Comparison of ENCODE assay signal across 25 cellular contexts in the genomic region with DNA sequence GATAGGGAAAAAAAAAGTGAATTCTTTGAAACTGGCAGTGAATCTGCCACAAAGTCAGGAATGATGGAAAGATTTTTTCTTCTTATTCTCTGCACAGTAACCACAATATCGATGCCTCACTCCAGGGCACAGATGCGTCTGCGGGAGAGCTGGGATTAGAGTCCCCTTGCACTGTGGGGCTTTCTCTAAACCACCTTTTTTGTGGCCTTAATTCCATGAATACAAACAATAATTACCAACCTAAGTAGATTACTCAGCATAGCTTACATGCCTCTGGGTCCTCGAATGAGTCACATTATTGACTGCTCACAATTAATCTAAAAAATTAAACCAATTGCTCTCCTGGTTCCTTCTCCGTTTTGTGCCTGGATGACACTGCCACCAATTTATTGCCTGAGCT.
DNase-seq lines count a peak whose midpoint lies in the region; ATAC-seq and TF ChIP-seq lines count a peak whose summit lies in the region.
"Had no signal": no experiment of that assay in that cellular context is flagged by ENCODE, and none has a peak within 500 bp of the region (broad histone marks: within the 10 kb centered on the region; RNA-seq: fewer than 3 reads in every experiment).

No MANE protein-coding gene starts in this region.

- no peak overlapping the region for H2AFZ ChIP-seq in neural progenitor cell (replicated peaks)
- H2AFZ ChIP-seq: hepatocyte had no signal

- H3K27ac Mint-ChIP-seq in brain (peak overlapping the region in 3 of 5 experiments; percentile 6 to 86 (median 7)), neural progenitor cell (peak overlapping the region; percentile 5), HFFc6 (no peak overlapping the region)
- H3K27ac Mint-ChIP-seq in stimulated activated memory B cell treated with anti-CD40 and anti-IgM and Interleukin-4, amounts not matched to agents 10 μg/mL and 1 μg/mL and 100 μg/mL, for 72 hours = no peak overlapping the region
- H3K27ac Mint-ChIP-seq: CD8-positive, alpha-beta T cell; mesothelial cell of epicardium; naive thymus-derived CD8-positive, alpha-beta T cell; stimulated activated naive CD8-positive, alpha-beta T cell treated with anti-CD3 and anti-CD28 coated beads, Interleukin-15, Interleukin-2, amounts not matched to agents 100 ng/mL and 50 ng/mL, for 24 hours had no signal

- H3K4me2 ChIP-seq in BLaER1 (peak overlapping the region; percentile 36), neural progenitor cell (peak overlapping the region; percentile 61)
- H3K4me2 ChIP-seq: hepatocyte had no signal

- peaks cover 9% of the 10 kb centered on the region; the same call in 1 of the 2 replicates for H3K9me3 ChIP-seq in BLaER1
- no peaks in the 10 kb centered on the region for H3K9me3 ChIP-seq in neural progenitor cell (ENCODE audit: low read depth)
- H3K9me3 ChIP-seq: gastrocnemius medialis, left ventricle myocardium inferior, ovary had no signal

- no peaks in the 10 kb centered on the region for H3K27me3 ChIP-seq in BLaER1
- no peaks in the 10 kb centered on the region for H3K27me3 ChIP-seq in neural progenitor cell
- H3K27me3 ChIP-seq: gastrocnemius medialis, hepatocyte, ovary had no signal

- H4K20me1 ChIP-seq in BLaER1 = no peaks in the 10 kb centered on the region
- H4K20me1 ChIP-seq in neural progenitor cell (ENCODE audit: low read depth) = no peaks in the 10 kb centered on the region

- no peak overlapping the region for H3K9ac ChIP-seq in BLaER1
- no peak overlapping the region for H3K9ac ChIP-seq in neural progenitor cell

- no peak overlapping the region for H3K4me3 ChIP-seq in BLaER1
- no peak overlapping the region for H3K4me3 ChIP-seq in neural progenitor cell
- H3K4me3 ChIP-seq: gastrocnemius medialis, hepatocyte, left ventricle myocardium inferior, ovary had no signal

- peaks cover 43% of the 10 kb centered on the region for H3K4me1 Mint-ChIP-seq in brain
- peaks cover 34% of the 10 kb centered on the region for H3K4me1 Mint-ChIP-seq in neural progenitor cell
- peaks cover 11% of the 10 kb centered on the region; the same call in 1 of the 2 replicates for H3K4me1 Mint-ChIP-seq in HFFc6 (ENCODE audit: low read depth)
- H3K4me1 Mint-ChIP-seq in stimulated activated memory B cell treated with anti-CD40 and anti-IgM and Interleukin-4, amounts not matched to agents 10 μg/mL and 1 μg/mL and 100 μg/mL, for 72 hours = no peaks in the 10 kb centered on the region
- H3K4me1 Mint-ChIP-seq: naive thymus-derived CD8-positive, alpha-beta T cell had no signal

- H3K4me3 Mint-ChIP-seq in brain (peak overlapping the region in 1 of 5 experiments; percentile 14), neural progenitor cell (no peak overlapping the region), HFFc6 (no peak overlapping the region)
- no peak overlapping the region for H3K4me3 Mint-ChIP-seq in stimulated activated memory B cell treated with anti-CD40 and anti-IgM and Interleukin-4, amounts not matched to agents 10 μg/mL and 1 μg/mL and 100 μg/mL, for 72 hours
- H3K4me3 Mint-ChIP-seq: CD8-positive, alpha-beta T cell; mesothelial cell of epicardium; naive thymus-derived CD8-positive, alpha-beta T cell; stimulated activated naive CD8-positive, alpha-beta T cell treated with anti-CD3 and anti-CD28 coated beads, Interleukin-15, Interleukin-2, amounts not matched to agents 100 ng/mL and 50 ng/mL, for 24 hours had no signal

- peaks cover 39% of the 10 kb centered on the region for H3F3A ChIP-seq in neural progenitor cell (ENCODE audit: low read depth)

- no peak for TF ChIP-seq CTCF in brain (conservative IDR thresholded peaks at IDR 0.05)
- TF ChIP-seq CTCF in neural progenitor cell (IDR thresholded peaks at IDR 0.05) = no peak
- TF ChIP-seq CTCF in HFFc6 (IDR thresholded peaks at IDR 0.05) = no peak

- H3K27ac ChIP-seq in BLaER1 (no peak overlapping the region), neural progenitor cell (peak overlapping the region; percentile 57)
- H3K27ac ChIP-seq: gastrocnemius medialis, hepatocyte, left ventricle myocardium inferior, ovary had no signal

- ATAC-seq in HG03432 (IDR thresholded peaks at IDR 0.05; ENCODE audit: unreplicated experiment) = no peak
- ATAC-seq in stimulated activated memory B cell treated with anti-CD40 and anti-IgM and Interleukin-4, amounts not matched to agents 10 μg/mL and 1 μg/mL and 100 μg/mL, for 72 hours = no peak
- ATAC-seq: activated CD4-positive, CD25-positive, alpha-beta regulatory T cell treated with anti-CD3 and anti-CD28 coated beads, Interleukin-2, amount 50 U/mL, for 24 hours; CD8-positive, alpha-beta T cell; gastrocnemius medialis; naive thymus-derived CD8-positive, alpha-beta T cell; right cardiac atrium had no signal

- peak; percentile 62 for DNase-seq in MV-4-11 (lab: John Stamatoyannopoulos, UW)
- peak; percentile 61 for DNase-seq in neural progenitor cell (ENCODE audit: low spot score)
- no peak for DNase-seq in HFFc6
- DNase-seq in SHP77 (lab: John Stamatoyannopoulos, UW) = no peak
- DNase-seq: CD8-positive, alpha-beta T cell; DMS 273 treated with DMSO at 0.1 percent for 48 hours; effector memory CD4-positive, alpha-beta T cell; gastrocnemius medialis; KG1; left ventricle myocardium inferior; naive thymus-derived CD8-positive, alpha-beta T cell; NCI-H1048; NCI-H187 treated with DMSO at 0.1 percent for 48 hours; ovary; right cardiac atrium; SHP77 treated with DMSO at 0.1 percent for 48 hours; stimulated activated CD4-positive, alpha-beta T cell treated with anti-CD3 and anti-CD28 coated beads, Interleukin-12 subunit alpha, Interleukin-12 subunit beta, amount 100 ng/mL, for 4 hours had no signal

- H3K36me3 ChIP-seq in BLaER1 (no peaks in the 10 kb centered on the region), neural progenitor cell (no peaks in the 10 kb centered on the region)
- H3K36me3 ChIP-seq: gastrocnemius medialis, left ventricle myocardium inferior, ovary had no signal

- peaks cover 2 to 13% (median 7%) of the 10 kb centered on the region in 5 experiments for H3K9me3 Mint-ChIP-seq in brain
- H3K9me3 Mint-ChIP-seq in neural progenitor cell = peaks cover 4% of the 10 kb centered on the region
- H3K9me3 Mint-ChIP-seq in HFFc6 = peaks cover 22% of the 10 kb centered on the region
- peaks cover 18% of the 10 kb centered on the region for H3K9me3 Mint-ChIP-seq in stimulated activated memory B cell treated with anti-CD40 and anti-IgM and Interleukin-4, amounts not matched to agents 10 μg/mL and 1 μg/mL and 100 μg/mL, for 72 hours
- H3K9me3 Mint-ChIP-seq: stimulated activated naive CD8-positive, alpha-beta T cell treated with anti-CD3 and anti-CD28 coated beads, Interleukin-15, Interleukin-2, amounts not matched to agents 100 ng/mL and 50 ng/mL, for 24 hours had no signal

- H3K27me3 Mint-ChIP-seq in brain (no peaks in the 10 kb centered on the region), neural progenitor cell (ENCODE audit: insufficient read depth, low read depth) (peaks cover 10% of the 10 kb centered on the region), HFFc6 (ENCODE audit: insufficient read depth) (peaks cover 3% of the 10 kb centered on the region; the same call in 1 of the 2 replicates)
- H3K27me3 Mint-ChIP-seq in stimulated activated memory B cell treated with anti-CD40 and anti-IgM and Interleukin-4, amounts not matched to agents 10 μg/mL and 1 μg/mL and 100 μg/mL, for 72 hours = peaks cover 15% of the 10 kb centered on the region
- H3K27me3 Mint-ChIP-seq: stimulated activated naive CD8-positive, alpha-beta T cell treated with anti-CD3 and anti-CD28 coated beads, Interleukin-15, Interleukin-2, amounts not matched to agents 100 ng/mL and 50 ng/mL, for 24 hours had no signal

- H3K79me2 ChIP-seq in neural progenitor cell (ENCODE audit: low read depth) = peaks cover 6% of the 10 kb centered on the region
- H3K79me2 ChIP-seq: hepatocyte had no signal

- H3K36me3 Mint-ChIP-seq in brain (peaks cover 27% of the 10 kb centered on the region), neural progenitor cell (peaks cover 10% of the 10 kb centered on the region), HFFc6 (ENCODE audit: low read depth) (no peaks in the 10 kb centered on the region)
- H3K36me3 Mint-ChIP-seq in stimulated activated memory B cell treated with anti-CD40 and anti-IgM and Interleukin-4, amounts not matched to agents 10 μg/mL and 1 μg/mL and 100 μg/mL, for 72 hours = no peaks in the 10 kb centered on the region
- H3K36me3 Mint-ChIP-seq: CD8-positive, alpha-beta T cell; mesothelial cell of epicardium had no signal

- H3K4me1 ChIP-seq in BLaER1 (peaks cover 8% of the 10 kb centered on the region), neural progenitor cell (peaks cover 47% of the 10 kb centered on the region)
- H3K4me1 ChIP-seq: gastrocnemius medialis, left ventricle myocardium inferior had no signal

Comparison
In these comparisons a context has a peak if more than half of its experiments do, and no peak if none do; other contexts are left out.
1. DNase-seq: peak in MV-4-11 (single experiment) and neural progenitor cell (single experiment); none in HFFc6 (single experiment) and SHP77 (0 of 2).
2. H3K27ac Mint-ChIP-seq: peak in brain (3 of 5) and neural progenitor cell (single experiment); none in HFFc6 (single experiment) and stimulated activated memory B cell treated with anti-CD40 and anti-IgM and Interleukin-4, amounts not matched to agents 10 μg/mL and 1 μg/mL and 100 μg/mL, for 72 hours (single experiment).